ENCODE assay signal across 22 cellular contexts in genomic region chr5:89191374-89191773, GRCh38.
"Had no signal": no experiment of that assay in that cellular context is flagged by ENCODE, and none has a peak within 500 bp of the region (broad histone marks: within the 10 kb centered on the region; RNA-seq: fewer than 3 reads in every experiment).

No MANE protein-coding gene starts in this region.

- H3K36me3 ChIP-seq: colonic mucosa, esophagus squamous epithelium, neural progenitor cell, prostate gland, right lobe of liver, thyroid gland had no signal

- H3K27ac ChIP-seq: colonic mucosa, esophagus squamous epithelium, neural progenitor cell, parathyroid adenoma, prostate gland, right lobe of liver, thyroid gland had no signal

- H3K4me1 Mint-ChIP-seq: natural killer cell, neural progenitor cell had no signal

- H3K27me3 Mint-ChIP-seq: type B pancreatic cell had no signal

- ATAC-seq: left colon, left ventricle myocardium superior, natural killer cell had no signal

- DNase-seq: colonic mucosa; dermis blood vessel endothelial cell; esophagus squamous epithelium; foreskin fibroblast; head of caudate nucleus; hippocampal formation; left colon; left ventricle myocardium superior; mesenchymal stem cell; natural killer cell; occipital lobe; retina; right lobe of liver; small intestine; stimulated activated CD4-positive, alpha-beta T cell treated with anti-CD3 and anti-CD28 coated beads, Interleukin-12 subunit alpha, Interleukin-12 subunit beta, amount 100 ng/mL, for 4 hours; stimulated activated naive CD4-positive, alpha-beta T cell treated with Interleukin-2 at 50 U/mL for 16 hours; thyroid gland had no signal

- H3K4me3 ChIP-seq: colonic mucosa, esophagus squamous epithelium, lung, neural progenitor cell, prostate gland, right lobe of liver, thyroid gland had no signal

- H3K9me3 Mint-ChIP-seq: natural killer cell, type B pancreatic cell had no signal

- H3K27me3 ChIP-seq: colonic mucosa, esophagus squamous epithelium, neural progenitor cell, right lobe of liver, thyroid gland had no signal

- H3K36me3 Mint-ChIP-seq: natural killer cell, neural progenitor cell had no signal

- H3K4me1 ChIP-seq: colonic mucosa, esophagus squamous epithelium, parathyroid adenoma, prostate gland, thyroid gland had no signal

- H3K27ac Mint-ChIP-seq: natural killer cell, neural progenitor cell, type B pancreatic cell had no signal

- H3K9me3 ChIP-seq: colonic mucosa, esophagus squamous epithelium, prostate gland, right lobe of liver, thyroid gland had no signal

- H3K4me3 Mint-ChIP-seq: natural killer cell, neural progenitor cell, type B pancreatic cell had no signal
